8 cellular contexts compared by ENCODE assay signal in genomic region chr1:40532844-40533424, GRCh38. TPM values are rescaled to one million over a fixed set of nuclear protein-coding genes. Genes with fewer than 3 reads are reported as not detected.
DNase-seq lines count a peak whose midpoint lies in the region; ATAC-seq and TF ChIP-seq lines count a peak whose summit lies in the region.

No MANE protein-coding gene starts in this region.

- peaks cover 11 to 18% (median 11%) of the 10 kb centered on the region in 3 experiments; a peak in 5 of 7 replicates for H3K36me3 Mint-ChIP-seq in H9 (ENCODE audit: insufficient read depth in 1 of 3, low read depth in 3 of 3)

- no peak overlapping the region for H3K14ac ChIP-seq in H9 (ENCODE audit: insufficient read depth, low read length)

- no peaks in the 10 kb centered on the region for H3F3A ChIP-seq in smooth muscle cell (ENCODE audit: low read depth)

- H3K23me2 ChIP-seq in H9 (ENCODE audit: insufficient read length, low read depth, low read length, poor library complexity, severe bottlenecking) = peaks cover 10% of the 10 kb centered on the region

- H3K27ac ChIP-seq in H9 (ENCODE audit: insufficient read length, low read depth, low read length) (no peak overlapping the region), smooth muscle cell (ENCODE audit: low read depth) (no peak overlapping the region)

- intact Hi-C loops in head of caudate nucleus (cut with DNase I) = no loop called here

- peaks cover 12 to 18% of the 10 kb centered on the region in 2 experiments for H3K4me1 Mint-ChIP-seq in H9

- H2BK120ac ChIP-seq in H9 (ENCODE audit: low read depth, low read length, poor library complexity, severe bottlenecking) = no peak overlapping the region

- no peak overlapping the region for H3K9ac ChIP-seq in H9 (ENCODE audit: extremely low read depth, insufficient read length, low read length)
- H3K9ac ChIP-seq in smooth muscle cell (ENCODE audit: low read depth) = no peak overlapping the region

- H2BK12ac ChIP-seq in H9 (ENCODE audit: insufficient read length, low read depth, low read length) = no peak overlapping the region

- H4K5ac ChIP-seq in H9 (ENCODE audit: insufficient read length, low read depth, low read length) = no peak overlapping the region

- no peak overlapping the region for H2BK15ac ChIP-seq in H9 (ENCODE audit: low read depth, low read length)

- no peak overlapping the region for H2BK5ac ChIP-seq in H9 (ENCODE audit: insufficient read length, low read length)

- TF ChIP-seq CTCF in H9 (conservative IDR thresholded peaks at IDR 0.05) (peak; percentile 80), smooth muscle cell (IDR thresholded peaks at IDR 0.05; ENCODE audit: borderline replicate concordance, insufficient read depth, poor library complexity, severe bottlenecking) (peak; percentile 66)

- H3K79me2 ChIP-seq in H9 (ENCODE audit: insufficient read depth, low read length) = no peaks in the 10 kb centered on the region
- no peaks in the 10 kb centered on the region for H3K79me2 ChIP-seq in smooth muscle cell (ENCODE audit: low read depth)

- H2BK20ac ChIP-seq in H9 (ENCODE audit: low read depth, low read length, poor library complexity, severe bottlenecking) = no peak overlapping the region

- H4K91ac ChIP-seq in H9 (ENCODE audit: insufficient read length, low read depth, low read length) = no peak overlapping the region

- no peak overlapping the region for H2AK5ac ChIP-seq in H9 (ENCODE audit: insufficient read length, low read length)

- peak overlapping the region; percentile 95 for H3K4me2 ChIP-seq in H9 (ENCODE audit: insufficient read depth, insufficient read length, low read length)
- H3K4me2 ChIP-seq in smooth muscle cell = peak overlapping the region; percentile 85

- no peak overlapping the region for H3K4ac ChIP-seq in H9 (ENCODE audit: low read depth, low read length)

- no peak overlapping the region for H3K27ac Mint-ChIP-seq in H9

- H3K4me1 ChIP-seq in H9 (ENCODE audit: insufficient read depth, low read length) = no peaks in the 10 kb centered on the region
- peaks cover 9% of the 10 kb centered on the region for H3K4me1 ChIP-seq in smooth muscle cell (ENCODE audit: low read depth)

- H3K36me3 ChIP-seq in smooth muscle cell (ENCODE audit: low read depth) = no peaks in the 10 kb centered on the region

- DNase-seq in DMS 273 (lab: John Stamatoyannopoulos, UW; ENCODE audit: unreplicated experiment) = peak; percentile 100
- DNase-seq in H9 = no peak
- peak; percentile 31 for DNase-seq in NCI-H510A (lab: John Stamatoyannopoulos, UW)
- DNase-seq in activated T-cell treated with anti-CD3 and anti-CD28 coated beads for 4 hours = peak; percentile 9
- DNase-seq in head of caudate nucleus = peak in 26 of 42 donors; percentile 7 to 71 (median 39)
- DNase-seq in smooth muscle cell (lab: John Stamatoyannopoulos, UW; ENCODE audit: unreplicated experiment) = no peak

- no peak overlapping the region for H4K8ac ChIP-seq in H9 (replicated peaks; ENCODE audit: insufficient read length, low read depth, low read length)

- peaks cover 0 to 2% of the 10 kb centered on the region in 2 experiments; a peak in 2 of 5 replicates for H3K9me3 Mint-ChIP-seq in H9

- no peak overlapping the region for H3K23ac ChIP-seq in H9 (ENCODE audit: insufficient read length, low read depth, low read length)

- H3K27me3 Mint-ChIP-seq in H9 (ENCODE audit: low read depth) = peaks cover 4% of the 10 kb centered on the region

- H3K79me1 ChIP-seq in H9 (ENCODE audit: insufficient read depth, low read depth, low read length, poor library complexity, severe bottlenecking) = no peaks in the 10 kb centered on the region

- H3K56ac ChIP-seq in H9 (ENCODE audit: insufficient read length, low read depth, low read length) = no peak overlapping the region

- H4K20me1 ChIP-seq in H9 (ENCODE audit: control insufficient read depth, insufficient read depth, insufficient read length) (no peaks in the 10 kb centered on the region), smooth muscle cell (ENCODE audit: low read depth) (no peaks in the 10 kb centered on the region)

- H3K4me3 ChIP-seq in smooth muscle cell = no peak overlapping the region

- H3K9me3 ChIP-seq in H9 (ENCODE audit: control insufficient read depth, low read depth, low read length) = no peaks in the 10 kb centered on the region
- no peaks in the 10 kb centered on the region for H3K9me3 ChIP-seq in smooth muscle cell (replicated peaks; ENCODE audit: low read depth)

- no peak overlapping the region for H2AFZ ChIP-seq in H9 (ENCODE audit: low read length)
- no peak overlapping the region for H2AFZ ChIP-seq in smooth muscle cell (ENCODE audit: low read depth)

- H3K4me3 Mint-ChIP-seq in H9 = peak overlapping the region; percentile 97 to 99; a peak in 4 of 5 replicates

- ATAC-seq in HG02884 (IDR thresholded peaks at IDR 0.05; ENCODE audit: unreplicated experiment) = no peak
- no peak for ATAC-seq in GM19467 (IDR thresholded peaks at IDR 0.05; ENCODE audit: unreplicated experiment)

- no peak overlapping the region for H3K18ac ChIP-seq in H9 (ENCODE audit: insufficient read length, low read depth, low read length)

- H3T11ph ChIP-seq in H9 (ENCODE audit: low read length) = no peak overlapping the region

- no peaks in the 10 kb centered on the region for H3K27me3 ChIP-seq in H9 (ENCODE audit: insufficient read depth, low read length)
- H3K27me3 ChIP-seq in smooth muscle cell (ENCODE audit: low read depth) = no peaks in the 10 kb centered on the region

RNA-seq across cellular contexts. Expression of gene ZNF684, which starts 1.5 kb away (rescaled TPM):
- total RNA-seq in H9 (2021) = 5.7 and 6.5 TPM in 2 replicates
- 6.8 and 8.0 TPM in 2 replicates for total RNA-seq in smooth muscle cell
- 2.7 and 5.5 TPM in 2 replicates for polyA plus RNA-seq in smooth muscle cell

RNA-seq across cellular contexts. Expression of gene EXO5, which starts 24.4 kb away (rescaled TPM):
- total RNA-seq in H9 (2021) (13.4 and 14.2 TPM in 2 replicates), smooth muscle cell (9.4 and 10.4 TPM in 2 replicates)
- 7.1 and 9.1 TPM in 2 replicates for polyA plus RNA-seq in smooth muscle cell

RNA-seq across cellular contexts. Expression of gene ZFP69, which starts 55.8 kb away (rescaled TPM):
- total RNA-seq in H9 (2021) = 6.8 and 7.6 TPM in 2 replicates
- total RNA-seq in smooth muscle cell = 2.1 and 2.6 TPM in 2 replicates
- 0.97 and 4.3 TPM in 2 replicates for polyA plus RNA-seq in smooth muscle cell

Comparison
In these comparisons a context has a peak if more than half of its experiments do, and no peak if none do; other contexts are left out.
1. DNase-seq: peak in DMS 273 (single experiment), NCI-H510A (single experiment), activated T-cell treated with anti-CD3 and anti-CD28 coated beads for 4 hours (single experiment) and head of caudate nucleus (26 of 42); none in H9 (single experiment) and smooth muscle cell (single experiment).